17 cellular contexts compared by ENCODE assay signal in genomic region chr5:133370904-133371303, GRCh38.
A peak's percentile ranks its signal among the peaks of the same experiment; 100 is the strongest.
DNase-seq lines count a peak whose midpoint lies in the region; ATAC-seq and TF ChIP-seq lines count a peak whose summit lies in the region.
"Had no signal": no experiment of that assay in that cellular context is flagged by ENCODE, and none has a peak within 500 bp of the region (broad histone marks: within the 10 kb centered on the region; RNA-seq: fewer than 3 reads in every experiment).

No MANE protein-coding gene starts in this region.

- no TSS peak for BruUV-seq in MCF 10A (replicated peaks; lab: Mats Ljungman, UMichigan)

- peaks cover 17% of the 10 kb centered on the region for H3K4me1 Mint-ChIP-seq in MCF 10A (ENCODE audit: insufficient read depth, unreplicated experiment)
- H3K4me1 Mint-ChIP-seq: CD4-positive, CD25-positive, alpha-beta regulatory T cell had no signal

- H2BK15ac ChIP-seq in mesendoderm (replicated peaks; ENCODE audit: low read depth) = no peak overlapping the region

- no peaks in the 10 kb centered on the region for H3K9me3 ChIP-seq in breast epithelium
- no peaks in the 10 kb centered on the region for H3K9me3 ChIP-seq in psoas muscle

- DNase-seq in MCF 10A (ENCODE audit: unreplicated experiment) (no peak), breast epithelium (ENCODE audit: low spot score in 2 of 2) (no peak), ecto neural progenitor cell (ENCODE audit: low spot score) (peak; percentile 39), mesendoderm (no peak), psoas muscle (no peak), superior temporal gyrus (ENCODE audit: extremely low spot score) (no peak), UCSD-AML1 (lab: John Stamatoyannopoulos, UW; ENCODE audit: unreplicated experiment) (no peak)
- DNase-seq: Calu3; CD4-positive, CD25-positive, alpha-beta regulatory T cell; DMS79; HCEC 1CT; NCI-H146; NCI-H748 treated with DMSO at 0.1 percent for 48 hours; SHP77 had no signal

- peak overlapping the region; percentile 69 for H3K56ac ChIP-seq in mesendoderm (ENCODE audit: low read length)

- no peak overlapping the region for H3K18ac ChIP-seq in mesendoderm (ENCODE audit: low read length)

- no peak overlapping the region for H3K23ac ChIP-seq in mesendoderm (ENCODE audit: low read length)

- H3K27ac ChIP-seq in breast epithelium = no peak overlapping the region
- H3K27ac ChIP-seq in mesendoderm (ENCODE audit: low read depth, low read length) = peak overlapping the region; percentile 7
- no peak overlapping the region for H3K27ac ChIP-seq in psoas muscle

- no peak overlapping the region for H4K5ac ChIP-seq in mesendoderm (ENCODE audit: low read length)

- no peak overlapping the region for H3K9ac ChIP-seq in mesendoderm (ENCODE audit: low read length)

- no peak overlapping the region for H3K4me2 ChIP-seq in mesendoderm (ENCODE audit: low read length)

- WGBS in mesendoderm (ENCODE audit: extremely low coverage, insufficient coverage, low lambda C conversion rate) = no CpG with 5 or more reads among the region's 7 CpGs
- WGBS in psoas muscle, 3 donors = 76 to 83% (median 80%) methylated on average over 7 of the region's 7 CpGs

- TF ChIP-seq CTCF in MCF 10A (IDR thresholded peaks at IDR 0.05; ENCODE audit: unreplicated experiment) (no peak), breast epithelium (IDR thresholded peaks at IDR 0.05) (no peak), psoas muscle (IDR thresholded peaks at IDR 0.05) (no peak)

- peak overlapping the region; percentile 39 for H3K4ac ChIP-seq in mesendoderm (ENCODE audit: low read depth, low read length)

- H3K27me3 ChIP-seq in breast epithelium = no peaks in the 10 kb centered on the region
- no peaks in the 10 kb centered on the region for H3K27me3 ChIP-seq in mesendoderm (ENCODE audit: insufficient read depth, low read length, poor library complexity)
- no peaks in the 10 kb centered on the region for H3K27me3 ChIP-seq in psoas muscle (ENCODE audit: insufficient read depth in 3 of 3, low read length in 2 of 3)

- H3K27ac Mint-ChIP-seq in MCF 10A (ENCODE audit: low read depth, unreplicated experiment) = peak overlapping the region; percentile 20
- H3K27ac Mint-ChIP-seq: CD4-positive, CD25-positive, alpha-beta regulatory T cell had no signal

- H4K8ac ChIP-seq in mesendoderm (ENCODE audit: low read depth, low read length) = no peak overlapping the region

- peaks cover 7% of the 10 kb centered on the region for H3K27me3 Mint-ChIP-seq in MCF 10A (ENCODE audit: insufficient read depth, unreplicated experiment)

- H3K4me3 ChIP-seq in breast epithelium (no peak overlapping the region), mesendoderm (ENCODE audit: low read length) (no peak overlapping the region), psoas muscle (no peak overlapping the region)
- H3K4me3 ChIP-seq: GM12878 had no signal

- no peaks in the 10 kb centered on the region for H3K79me2 ChIP-seq in mesendoderm (ENCODE audit: control insufficient read depth, insufficient read depth, low read length)

- H2BK120ac ChIP-seq in mesendoderm (ENCODE audit: low read depth, low read length) = no peak overlapping the region

- H3K36me3 ChIP-seq in breast epithelium = no peaks in the 10 kb centered on the region
- no peaks in the 10 kb centered on the region for H3K36me3 ChIP-seq in mesendoderm (ENCODE audit: control insufficient read depth, insufficient read depth, low read length)
- no peaks in the 10 kb centered on the region for H3K36me3 ChIP-seq in psoas muscle (ENCODE audit: insufficient read depth in 1 of 2, low read depth in 1 of 2)

- POLR2A ChIA-PET in MCF 10A (lab: Yijun Ruan, JAX) = no interaction called here

- no peaks in the 10 kb centered on the region for H3K4me1 ChIP-seq in breast epithelium
- peaks cover 20% of the 10 kb centered on the region for H3K4me1 ChIP-seq in mesendoderm (ENCODE audit: control insufficient read depth, low read depth, low read length)
- no peaks in the 10 kb centered on the region for H3K4me1 ChIP-seq in psoas muscle

- TF ChIP-seq POLR2A in breast epithelium (IDR thresholded peaks at IDR 0.05) = no peak

- CTCF ChIA-PET in MCF 10A (lab: Yijun Ruan, JAX) = interaction anchor here (0.9 kb wide), 1 partner anchor 156 kb away, joined by 3 read pairs; no protein-coding TSS in a partner anchor

- intact Hi-C loops in MCF 10A (cut with micrococcal nuclease) = loop anchor here (5.0 kb wide), 1 partner anchor 86 kb away; no protein-coding TSS in a partner anchor
- intact Hi-C loops in breast epithelium (cut with DNase I; ENCODE audit: low total_unique reads) = no loop called here
- intact Hi-C loops in psoas muscle (cut with DNase I) = no loop called here

- no peaks in the 10 kb centered on the region for H3K36me3 Mint-ChIP-seq in MCF 10A (ENCODE audit: insufficient read depth, unreplicated experiment)
- H3K36me3 Mint-ChIP-seq: CD4-positive, CD25-positive, alpha-beta regulatory T cell had no signal

- H2AK5ac ChIP-seq in mesendoderm (ENCODE audit: low read length) = no peak overlapping the region

- peak overlapping the region; percentile 47 for H2BK5ac ChIP-seq in mesendoderm (ENCODE audit: low read length)

- ATAC-seq in HG02678 (IDR thresholded peaks at IDR 0.05; ENCODE audit: unreplicated experiment) (no peak), psoas muscle (no peak)
- ATAC-seq: GM12878, Panc1 had no signal

- H3K79me1 ChIP-seq in mesendoderm (ENCODE audit: low read length) = no peaks in the 10 kb centered on the region

- no peak overlapping the region for H3K4me3 Mint-ChIP-seq in MCF 10A (ENCODE audit: unreplicated experiment)
- H3K4me3 Mint-ChIP-seq: CD4-positive, CD25-positive, alpha-beta regulatory T cell had no signal

- peaks cover 4% of the 10 kb centered on the region for H3K9me3 Mint-ChIP-seq in MCF 10A (ENCODE audit: unreplicated experiment)
